ENCODE assay signal across 8 cellular contexts in genomic region chr6:12013368-12013617, GRCh38. TPM values are rescaled to one million over a fixed set of nuclear protein-coding genes. Genes with fewer than 3 reads are reported as not detected.
A peak's percentile ranks its signal among the peaks of the same experiment; 100 is the strongest.
DNase-seq lines count a peak whose midpoint lies in the region; ATAC-seq and TF ChIP-seq lines count a peak whose summit lies in the region.

No MANE protein-coding gene starts in this region.

- H3K4me3 ChIP-seq in H7 (ENCODE audit: insufficient read depth, low read depth, low read length) (peak overlapping the region; percentile 93), gastroesophageal sphincter (peak overlapping the region; percentile 89), skin epidermis (peak overlapping the region; percentile 47 to 84 (median 74))

- ATAC-seq in gastroesophageal sphincter (no peak), GM19463 (IDR thresholded peaks at IDR 0.05; ENCODE audit: unreplicated experiment) (no peak)

- TF ChIP-seq CTCF in VCaP (conservative IDR thresholded peaks at IDR 0.05), result no peak
- no peak for TF ChIP-seq CTCF in gastroesophageal sphincter (IDR thresholded peaks at IDR 0.05)

- 1 to 5% methylated on average over 4 to 8 of the region's 8 CpGs for WGBS in gastroesophageal sphincter (ENCODE audit: low coverage in 1 of 2), 2 donors

- H3K27ac ChIP-seq in VCaP, result peak overlapping the region; percentile 62
- peak overlapping the region in 3 of 4 donors; percentile 93 to 100 (median 96) for H3K27ac ChIP-seq in gastroesophageal sphincter
- peak overlapping the region in 20 of 21 experiments; percentile 87 to 99 (median 97) for H3K27ac ChIP-seq in skin epidermis

- DNase-seq in H7 (no peak), NCI-H1417 treated with DMSO at 0.1 percent for 48 hours (lab: John Stamatoyannopoulos, UW) (no peak), posterior cingulate gyrus (no peak)
- DNase-seq in stimulated activated CD4-positive, alpha-beta T cell treated with anti-CD3 and anti-CD28 coated beads, Interleukin-4, amount 100 ng/mL, for 24 hours, result no peak

- H3K9me3 ChIP-seq in gastroesophageal sphincter, result no peaks in the 10 kb centered on the region

- no peak for TF ChIP-seq POLR2A in gastroesophageal sphincter (IDR thresholded peaks at IDR 0.05)

- intact Hi-C loops in posterior cingulate gyrus (cut with DNase I), result loop anchor here (10.0 kb wide), 1 partner anchor 222 kb away; no protein-coding TSS in a partner anchor

- H3K4me1 ChIP-seq in gastroesophageal sphincter, result peaks cover 0 to 35% (median 12%) of the 10 kb centered on the region in 3 donors

- H3K36me3 ChIP-seq in H7 (replicated peaks; ENCODE audit: control insufficient read depth, insufficient read depth, low read length) (peaks cover 5% of the 10 kb centered on the region; the same call in 1 of the 2 replicates), gastroesophageal sphincter (peaks cover 0 to 28% of the 10 kb centered on the region in 2 donors)

- no peaks in the 10 kb centered on the region for H3K27me3 ChIP-seq in H7 (ENCODE audit: control insufficient read depth, insufficient read depth, low read length)
- no peaks in the 10 kb centered on the region for H3K27me3 ChIP-seq in gastroesophageal sphincter

- TF ChIP-seq EP300 in gastroesophageal sphincter (IDR thresholded peaks at IDR 0.05), result no peak

RNA-seq across cellular contexts. Expression of gene HIVEP1, which starts 1.2 kb away (rescaled TPM):
- 13.3 and 16.0 TPM in 2 replicates for total RNA-seq in H7 (2014; rRNA removed; shearing (Covaris generic))
- total RNA-seq in gastroesophageal sphincter, result 10 to 100 TPM; 15.2 to 26.9 (median 17.6) TPM
